ENCODE assay signal across 8 cellular contexts in genomic region chr6:2858678-2859324, GRCh38. TPM values are rescaled to one million over a fixed set of nuclear protein-coding genes. Genes with fewer than 3 reads are reported as not detected.
DNase-seq lines count a peak whose midpoint lies in the region; ATAC-seq and TF ChIP-seq lines count a peak whose summit lies in the region.

No MANE protein-coding gene starts in this region.

- in situ Hi-C loops in transverse colon (cut with MboI; ENCODE audit: low pct_ligation_motif_present in 1 of 4, low pct_unique_long_range_greater_than_20kb in 1 of 4, low sequenced_read_pairs in 3 of 4), result loop anchor here in 2 of 4 donors (10.0 kb wide), 2 partner anchors 46 to 76 kb away; partner anchors contain the start of gene SERPINB9 (in 1 of the 2)

- TF ChIP-seq CTCF in left lung (IDR thresholded peaks at IDR 0.05) (no peak), transverse colon (IDR thresholded peaks at IDR 0.05) (no peak)

- H3K4me3 ChIP-seq in left lung (peak overlapping the region in 1 of 2 donors; percentile 3), transverse colon (peak overlapping the region in 1 of 4 donors; percentile 23)

- H3K36me3 ChIP-seq in left lung (no peaks in the 10 kb centered on the region), transverse colon (no peaks in the 10 kb centered on the region)

- ATAC-seq in left lung, result peak; percentile 7
- no peak for ATAC-seq in GM21360 (IDR thresholded peaks at IDR 0.05; ENCODE audit: unreplicated experiment)
- no peak for ATAC-seq in GM18517 (IDR thresholded peaks at IDR 0.05; ENCODE audit: unreplicated experiment)

- intact Hi-C loops in left lung (cut with DNase I) (no loop called here), transverse colon (cut with DNase I; ENCODE audit: low total_unique reads) (no loop called here)

- peak; percentile 42 for TF ChIP-seq POLR2A in transverse colon (IDR thresholded peaks at IDR 0.05)

- H3K9me3 ChIP-seq in left lung (no peaks in the 10 kb centered on the region), transverse colon (no peaks in the 10 kb centered on the region)

- no peaks in the 10 kb centered on the region for H3K27me3 ChIP-seq in left lung
- no peaks in the 10 kb centered on the region for H3K27me3 ChIP-seq in transverse colon

- peaks cover 18 to 74% of the 10 kb centered on the region in 2 donors for H3K4me1 ChIP-seq in left lung
- peaks cover 14 to 32% (median 20%) of the 10 kb centered on the region in 4 donors for H3K4me1 ChIP-seq in transverse colon

- TF ChIP-seq EP300 in transverse colon (IDR thresholded peaks at IDR 0.05; ENCODE audit: low read depth), result no peak

- H3K27ac ChIP-seq in left lung (peak overlapping the region; percentile 84 to 97), transverse colon (peak overlapping the region; percentile 56 to 80 (median 72))

- DNase-seq in activated T-cell treated with anti-CD3 and anti-CD28 coated beads for 1 hour (ENCODE audit: low read depth), result peak; percentile 44
- no peak for DNase-seq in activated T-cell treated with anti-CD3 and anti-CD28 coated beads for 4 hours
- peak; percentile 31 to 38 for DNase-seq in activated T-helper 1 cell treated with anti-CD3 and anti-CD28 coated beads, Interleukin-2, amount 50 U/mL, for 16 hours (ENCODE audit: low read depth in 1 of 2, low spot score in 1 of 2)
- no peak for DNase-seq in left lung
- no peak for DNase-seq in transverse colon
- DNase-seq in NCI-H1417 treated with DMSO at 0.1 percent for 48 hours (lab: John Stamatoyannopoulos, UW), result no peak

- WGBS in transverse colon (ENCODE audit: low coverage in 1 of 2), 2 donors, result 42 to 53% methylated on average over 5 of the region's 5 CpGs

RNA-seq across cellular contexts. Expression of gene SERPINB1, which starts 17.1 kb away (rescaled TPM):
- total RNA-seq in left lung, result 100 to 1,000 TPM in 1 of 2 donors, 10 to 100 TPM in 1; 82.2 to 121 TPM
- 100 to 1,000 TPM in 2 of 4 donors, 10 to 100 TPM in 2; 22.3 to 140 (median 88.4) TPM for total RNA-seq in transverse colon

RNA-seq across cellular contexts. Expression of gene SERPINB9, which starts 44.3 kb away (rescaled TPM):
- total RNA-seq in left lung (10 to 100 TPM in 1 of 2 donors, 1 to 10 TPM in 1; 7.6 to 17.0 TPM), transverse colon (1 to 10 TPM; 1.4 to 8.7 (median 6.1) TPM)

Comparison
In these comparisons a context has a peak if more than half of its experiments do, and no peak if none do; other contexts are left out.
1. DNase-seq: peak in activated T-cell treated with anti-CD3 and anti-CD28 coated beads for 1 hour (single experiment) and activated T-helper 1 cell treated with anti-CD3 and anti-CD28 coated beads, Interleukin-2, amount 50 U/mL, for 16 hours (2 of 2); none in activated T-cell treated with anti-CD3 and anti-CD28 coated beads for 4 hours (single experiment), left lung (0 of 2), transverse colon (single experiment) and NCI-H1417 treated with DMSO at 0.1 percent for 48 hours (single experiment).